In the genomic region with DNA sequence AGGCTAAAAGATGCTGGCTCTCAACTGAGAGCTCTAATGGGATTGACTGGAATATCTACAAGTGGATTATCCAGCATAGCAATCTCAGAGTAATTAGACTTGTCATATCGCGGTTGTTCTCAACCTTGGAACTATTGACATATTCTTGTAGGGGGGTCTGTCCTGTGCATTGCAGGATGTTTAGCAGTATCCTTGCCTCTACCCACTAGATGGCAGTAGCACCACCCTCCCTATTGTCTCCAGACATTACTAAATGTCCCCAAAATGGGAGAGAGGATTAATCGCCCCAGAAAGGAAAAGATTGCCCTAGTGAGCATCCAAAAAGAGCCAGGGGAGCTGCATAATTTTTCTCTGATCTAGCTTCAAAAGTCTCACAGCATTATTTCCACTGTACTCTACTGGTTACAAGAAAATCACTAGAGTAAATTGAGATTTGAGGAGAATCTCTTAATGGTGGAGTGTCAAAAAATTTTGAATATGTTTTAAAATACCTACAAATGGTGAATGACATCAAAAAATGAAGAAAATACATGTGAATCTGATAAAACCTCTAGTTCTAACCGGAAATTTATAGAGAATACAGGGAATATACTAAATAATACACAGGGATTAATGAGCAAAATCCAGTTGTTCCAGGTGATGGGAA, we compare ENCODE assay signal across 9 cellular contexts.
DNase-seq lines count a peak whose midpoint lies in the region; ATAC-seq and TF ChIP-seq lines count a peak whose summit lies in the region.
"Had no signal": no experiment of that assay in that cellular context is flagged by ENCODE, and none has a peak within 500 bp of the region (broad histone marks: within the 10 kb centered on the region; RNA-seq: fewer than 3 reads in every experiment).

No MANE protein-coding gene starts in this region.

- H3K9me2 ChIP-seq in Loucy (replicated peaks; ENCODE audit: low read depth, low read length): no peaks in the 10 kb centered on the region

- no peak overlapping the region for H3K4me2 ChIP-seq in Loucy (ENCODE audit: low read depth, low read length, poor library complexity, severe bottlenecking)

- no peaks in the 10 kb centered on the region for H4K20me1 ChIP-seq in Loucy (ENCODE audit: insufficient read depth, low read length, poor library complexity, severe bottlenecking)

- H3K79me2 ChIP-seq in Loucy (ENCODE audit: insufficient read depth, low read length): no peaks in the 10 kb centered on the region

- intact Hi-C loops in left colon (cut with DNase I, micrococcal nuclease): loop anchor here in 1 of 2 donors (10.0 kb wide), 1 partner anchor 635 kb away; no protein-coding TSS in a partner anchor

- H3K9me3 ChIP-seq in Loucy (ENCODE audit: insufficient read depth, low read depth, low read length): no peaks in the 10 kb centered on the region

- H3K4me3 ChIP-seq in Loucy (ENCODE audit: low read length, poor library complexity, severe bottlenecking): no peak overlapping the region
- H3K4me3 ChIP-seq: skin epidermis had no signal

- peak overlapping the region; percentile 29; the same call in 1 of the 2 replicates for H2AFZ ChIP-seq in Loucy (ENCODE audit: low read length)

- no peaks in the 10 kb centered on the region for H3F3A ChIP-seq in Loucy (ENCODE audit: low read depth)

- H3K4me1 ChIP-seq in Loucy (ENCODE audit: insufficient read depth, low read length, poor library complexity, severe bottlenecking): no peaks in the 10 kb centered on the region

- no peaks in the 10 kb centered on the region for H3K36me3 ChIP-seq in Loucy (ENCODE audit: insufficient read depth, low read length)

- H3K9ac ChIP-seq in Loucy (ENCODE audit: low read depth, low read length, poor library complexity, severe bottlenecking): no peak overlapping the region

- in situ Hi-C loops in GM13976 (cut with MboI; ENCODE audit: low sequenced_read_pairs, unreplicated experiment): no loop called here

- peak; percentile 81 for ATAC-seq in HG02610 (IDR thresholded peaks at IDR 0.05; ENCODE audit: unreplicated experiment)
- peak; percentile 35 for ATAC-seq in left colon

- TF ChIP-seq CTCF in AG09319 (IDR thresholded peaks at IDR 0.05; ENCODE audit: low read depth, low read length): peak; percentile 83
- peak; percentile 42 for TF ChIP-seq CTCF in GM13976 (IDR thresholded peaks at IDR 0.05; ENCODE audit: borderline replicate concordance, control extremely low read depth, extremely low read depth, insufficient read depth, missing control alignments)
- TF ChIP-seq CTCF in Loucy (conservative IDR thresholded peaks at IDR 0.05; ENCODE audit: low read length): peak; percentile 88

- H3K27me3 ChIP-seq in Loucy (ENCODE audit: insufficient read depth, low read length, poor library complexity, severe bottlenecking): no peaks in the 10 kb centered on the region

- peak; percentile 4 for DNase-seq in AG09319 (ENCODE audit: extremely low read depth, low read depth)
- no peak for DNase-seq in GM13976 (ENCODE audit: low spot score)
- DNase-seq in amniotic stem cell (lab: John Stamatoyannopoulos, UW): peak; percentile 15
- DNase-seq in left colon: no peak
- DNase-seq in activated CD4-positive, CD25-positive, alpha-beta regulatory T cell (lab: John Stamatoyannopoulos, UW): no peak
- DNase-seq in ureter (ENCODE audit: low spot score): no peak

Comparison
In these comparisons a context has a peak if more than half of its experiments do, and no peak if none do; other contexts are left out.
1. DNase-seq: peak in AG09319 (single experiment) and amniotic stem cell (single experiment); none in GM13976 (single experiment), left colon (0 of 2), activated CD4-positive, CD25-positive, alpha-beta regulatory T cell (0 of 4) and ureter (single experiment).
2. Peak in every context shown above with its lines, with median percentiles within 50 percentile points of each other: CTCF ChIP-seq.